In the genomic region with DNA sequence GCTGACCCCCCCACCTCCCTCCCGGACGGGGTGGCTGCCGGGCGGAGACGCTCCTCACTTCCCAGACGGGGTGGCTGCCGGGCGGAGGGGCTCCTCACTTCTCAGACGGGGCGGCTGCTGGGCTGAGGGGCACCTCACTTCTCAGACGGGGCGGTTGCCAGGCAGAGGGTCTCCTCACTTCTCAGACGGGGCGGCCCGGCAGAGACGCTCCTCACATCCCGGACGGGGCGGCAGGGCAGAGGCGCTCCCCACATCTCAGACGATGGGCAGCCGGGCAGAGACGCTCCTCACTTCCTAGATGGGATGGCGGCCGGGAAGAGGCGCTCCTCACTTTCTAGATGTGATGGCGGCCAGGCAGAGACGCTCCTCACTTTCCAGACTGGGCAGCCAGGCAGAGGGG, we compare ENCODE assay signal across 13 cellular contexts. TPM values are rescaled to one million over a fixed set of nuclear protein-coding genes. Genes with fewer than 3 reads are reported as not detected.
A peak's percentile ranks its signal among the peaks of the same experiment; 100 is the strongest.
DNase-seq lines count a peak whose midpoint lies in the region; TF ChIP-seq lines count a peak whose summit lies in the region.
"Not testable (repeated sequence)": the region's sequence is repeated elsewhere in the genome, so short reads cannot be mapped to it uniquely, and the experiment has no call there.
"Had no signal": no experiment of that assay in that cellular context is flagged by ENCODE, and none has a peak within 500 bp of the region (broad histone marks: within the 10 kb centered on the region; RNA-seq: fewer than 3 reads in every experiment).

No MANE protein-coding gene starts in this region.

- intact Hi-C loops in breast epithelium (cut with DNase I; ENCODE audit: low total_unique reads); thyroid gland (cut with DNase I): not testable (repeated sequence)

- TF ChIP-seq POLR2A in breast epithelium (IDR thresholded peaks at IDR 0.05); thyroid gland (IDR thresholded peaks at IDR 0.05): not testable (repeated sequence)

- H3K27ac ChIP-seq in breast epithelium (peak overlapping the region; percentile 6 to 85), thyroid gland (peak overlapping the region; percentile 73 to 83 (median 77))

- WGBS in thyroid gland, 2 donors: 94 to 99% methylated on average over 13 to 17 of the region's 28 CpGs

- H3K27me3 ChIP-seq in breast epithelium, thyroid gland: not testable (repeated sequence)

- DNase-seq in breast epithelium (ENCODE audit: low spot score in 2 of 2); thyroid gland: not testable (repeated sequence)

- H3K36me3 ChIP-seq in breast epithelium, thyroid gland: not testable (repeated sequence)

- TF ChIP-seq CTCF in breast epithelium (IDR thresholded peaks at IDR 0.05); thyroid gland (IDR thresholded peaks at IDR 0.05): not testable (repeated sequence)

- not testable (repeated sequence) for H3K9me3 ChIP-seq in breast epithelium, thyroid gland

- H3K4me1 ChIP-seq in breast epithelium (peaks cover 0 to 11% of the 10 kb centered on the region in 2 donors), thyroid gland (peaks cover 15 to 22% of the 10 kb centered on the region in 2 donors)

- not testable (repeated sequence) for H3K4me3 ChIP-seq in breast epithelium; thyroid gland (replicated peaks in 1 of 3)

RNA-seq across cellular contexts. Expression of a gene that starts 17.9 kb away (rescaled TPM):
- total RNA-seq in breast epithelium (100 to 1,000 TPM in 2 of 3 donors, 10 to 100 TPM in 1; 90.1 to 179 (median 106) TPM), thyroid gland (100 to 1,000 TPM in 2 of 4 donors, 10 to 100 TPM in 2; 88.7 to 154 (median 110) TPM)

RNA-seq across cellular contexts. Expression of a gene that starts 33.9 kb away (rescaled TPM):
- 10 to 100 TPM; 43.2 to 61.6 (median 59.4) TPM for total RNA-seq in breast epithelium
- total RNA-seq in thyroid gland: 10 to 100 TPM; 37.1 to 50.0 (median 42.6) TPM

RNA-seq across cellular contexts. Expression of a gene that starts 53.6 kb away (rescaled TPM):
- 1 to 10 TPM in 1 of 3 donors, under 1 TPM in 1, not detected in 1; 0.29 to 1.9 TPM for total RNA-seq in breast epithelium
- total RNA-seq in thyroid gland: not detected
- total RNA-seq: A172; A673; B cell; Caco-2; Calu3; CD4-positive, alpha-beta memory T cell; CD4-positive, alpha-beta T cell; CD4-positive, CD25-positive, alpha-beta regulatory T cell; CD8-positive, alpha-beta memory T cell; CD8-positive, alpha-beta T cell; Daoy had no signal
